ENCODE assay signal across 1 cellular context in the genomic region with DNA sequence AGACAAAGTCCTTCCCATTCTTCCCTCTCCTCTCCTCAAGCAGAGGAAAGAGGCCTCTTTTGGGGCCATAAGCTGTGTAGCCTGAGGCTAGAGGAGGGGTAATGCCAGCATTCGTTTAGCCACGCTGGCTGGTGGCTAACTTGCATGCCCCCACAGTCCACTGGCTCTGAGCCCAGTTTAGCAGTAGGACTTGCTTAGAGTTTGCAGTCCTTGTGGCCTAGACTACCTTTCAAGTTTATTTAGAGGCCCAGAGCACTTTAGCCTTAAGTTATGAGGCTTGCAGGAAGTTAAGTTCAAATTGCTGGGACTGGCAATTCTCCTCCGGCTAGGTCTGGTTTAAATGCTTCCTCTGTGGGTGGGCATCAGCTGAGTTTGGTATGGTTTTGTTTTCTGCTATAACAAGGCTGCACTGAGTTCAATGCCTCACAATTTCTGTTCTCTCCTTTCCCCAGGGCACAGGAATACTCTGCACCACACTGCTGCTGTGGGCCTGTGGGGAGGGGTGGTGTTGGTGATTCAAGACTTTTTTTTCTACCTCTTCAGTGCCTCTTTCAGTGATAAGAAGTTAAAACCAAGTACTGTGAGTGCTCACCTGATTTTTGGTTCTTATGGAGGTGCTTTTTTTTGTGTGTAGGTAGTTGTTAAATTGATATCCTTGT.
TF ChIP-seq lines count a peak whose summit lies in the region.

No MANE protein-coding gene starts in this region.

TF ChIP-seq in H1, 55 proteins besides CTCF, POLR2A, EP300 and RAD21:
- no peak for TF ChIP-seq MAFK (IDR thresholded peaks at IDR 0.05; ENCODE audit: low read depth, low read length)
- no peak for TF ChIP-seq HDAC6 (IDR thresholded peaks at IDR 0.05; ENCODE audit: low read depth, low read length)
- no peak for TF ChIP-seq CREB1 (IDR thresholded peaks at IDR 0.05)
- no peak for TF ChIP-seq KDM4A (IDR thresholded peaks at IDR 0.05; ENCODE audit: low read depth, low read length, severe bottlenecking)
- TF ChIP-seq HDAC2 (IDR thresholded peaks at IDR 0.05; ENCODE audit: borderline replicate concordance in 1 of 2, low read depth in 2 of 2, low read length in 2 of 2): no peak
- no peak for TF ChIP-seq SP4 (IDR thresholded peaks at IDR 0.05; ENCODE audit: low read length)
- TF ChIP-seq, protein P1, sequence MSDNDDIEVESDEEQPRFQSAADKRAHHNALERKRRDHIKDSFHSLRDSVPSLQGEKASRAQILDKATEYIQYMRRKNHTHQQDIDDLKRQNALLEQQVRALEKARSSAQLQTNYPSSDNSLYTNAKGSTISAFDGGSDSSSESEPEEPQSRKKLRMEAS (IDR thresholded peaks at IDR 0.05): no peak
- TF ChIP-seq RNF2 (IDR thresholded peaks at IDR 0.05; ENCODE audit: borderline replicate concordance, low read depth, low read length, missing control alignments, poor library complexity, severe bottlenecking): no peak
- TF ChIP-seq CBX5 (IDR thresholded peaks at IDR 0.05; ENCODE audit: low read depth, low read length): no peak
- TF ChIP-seq, protein P2, sequence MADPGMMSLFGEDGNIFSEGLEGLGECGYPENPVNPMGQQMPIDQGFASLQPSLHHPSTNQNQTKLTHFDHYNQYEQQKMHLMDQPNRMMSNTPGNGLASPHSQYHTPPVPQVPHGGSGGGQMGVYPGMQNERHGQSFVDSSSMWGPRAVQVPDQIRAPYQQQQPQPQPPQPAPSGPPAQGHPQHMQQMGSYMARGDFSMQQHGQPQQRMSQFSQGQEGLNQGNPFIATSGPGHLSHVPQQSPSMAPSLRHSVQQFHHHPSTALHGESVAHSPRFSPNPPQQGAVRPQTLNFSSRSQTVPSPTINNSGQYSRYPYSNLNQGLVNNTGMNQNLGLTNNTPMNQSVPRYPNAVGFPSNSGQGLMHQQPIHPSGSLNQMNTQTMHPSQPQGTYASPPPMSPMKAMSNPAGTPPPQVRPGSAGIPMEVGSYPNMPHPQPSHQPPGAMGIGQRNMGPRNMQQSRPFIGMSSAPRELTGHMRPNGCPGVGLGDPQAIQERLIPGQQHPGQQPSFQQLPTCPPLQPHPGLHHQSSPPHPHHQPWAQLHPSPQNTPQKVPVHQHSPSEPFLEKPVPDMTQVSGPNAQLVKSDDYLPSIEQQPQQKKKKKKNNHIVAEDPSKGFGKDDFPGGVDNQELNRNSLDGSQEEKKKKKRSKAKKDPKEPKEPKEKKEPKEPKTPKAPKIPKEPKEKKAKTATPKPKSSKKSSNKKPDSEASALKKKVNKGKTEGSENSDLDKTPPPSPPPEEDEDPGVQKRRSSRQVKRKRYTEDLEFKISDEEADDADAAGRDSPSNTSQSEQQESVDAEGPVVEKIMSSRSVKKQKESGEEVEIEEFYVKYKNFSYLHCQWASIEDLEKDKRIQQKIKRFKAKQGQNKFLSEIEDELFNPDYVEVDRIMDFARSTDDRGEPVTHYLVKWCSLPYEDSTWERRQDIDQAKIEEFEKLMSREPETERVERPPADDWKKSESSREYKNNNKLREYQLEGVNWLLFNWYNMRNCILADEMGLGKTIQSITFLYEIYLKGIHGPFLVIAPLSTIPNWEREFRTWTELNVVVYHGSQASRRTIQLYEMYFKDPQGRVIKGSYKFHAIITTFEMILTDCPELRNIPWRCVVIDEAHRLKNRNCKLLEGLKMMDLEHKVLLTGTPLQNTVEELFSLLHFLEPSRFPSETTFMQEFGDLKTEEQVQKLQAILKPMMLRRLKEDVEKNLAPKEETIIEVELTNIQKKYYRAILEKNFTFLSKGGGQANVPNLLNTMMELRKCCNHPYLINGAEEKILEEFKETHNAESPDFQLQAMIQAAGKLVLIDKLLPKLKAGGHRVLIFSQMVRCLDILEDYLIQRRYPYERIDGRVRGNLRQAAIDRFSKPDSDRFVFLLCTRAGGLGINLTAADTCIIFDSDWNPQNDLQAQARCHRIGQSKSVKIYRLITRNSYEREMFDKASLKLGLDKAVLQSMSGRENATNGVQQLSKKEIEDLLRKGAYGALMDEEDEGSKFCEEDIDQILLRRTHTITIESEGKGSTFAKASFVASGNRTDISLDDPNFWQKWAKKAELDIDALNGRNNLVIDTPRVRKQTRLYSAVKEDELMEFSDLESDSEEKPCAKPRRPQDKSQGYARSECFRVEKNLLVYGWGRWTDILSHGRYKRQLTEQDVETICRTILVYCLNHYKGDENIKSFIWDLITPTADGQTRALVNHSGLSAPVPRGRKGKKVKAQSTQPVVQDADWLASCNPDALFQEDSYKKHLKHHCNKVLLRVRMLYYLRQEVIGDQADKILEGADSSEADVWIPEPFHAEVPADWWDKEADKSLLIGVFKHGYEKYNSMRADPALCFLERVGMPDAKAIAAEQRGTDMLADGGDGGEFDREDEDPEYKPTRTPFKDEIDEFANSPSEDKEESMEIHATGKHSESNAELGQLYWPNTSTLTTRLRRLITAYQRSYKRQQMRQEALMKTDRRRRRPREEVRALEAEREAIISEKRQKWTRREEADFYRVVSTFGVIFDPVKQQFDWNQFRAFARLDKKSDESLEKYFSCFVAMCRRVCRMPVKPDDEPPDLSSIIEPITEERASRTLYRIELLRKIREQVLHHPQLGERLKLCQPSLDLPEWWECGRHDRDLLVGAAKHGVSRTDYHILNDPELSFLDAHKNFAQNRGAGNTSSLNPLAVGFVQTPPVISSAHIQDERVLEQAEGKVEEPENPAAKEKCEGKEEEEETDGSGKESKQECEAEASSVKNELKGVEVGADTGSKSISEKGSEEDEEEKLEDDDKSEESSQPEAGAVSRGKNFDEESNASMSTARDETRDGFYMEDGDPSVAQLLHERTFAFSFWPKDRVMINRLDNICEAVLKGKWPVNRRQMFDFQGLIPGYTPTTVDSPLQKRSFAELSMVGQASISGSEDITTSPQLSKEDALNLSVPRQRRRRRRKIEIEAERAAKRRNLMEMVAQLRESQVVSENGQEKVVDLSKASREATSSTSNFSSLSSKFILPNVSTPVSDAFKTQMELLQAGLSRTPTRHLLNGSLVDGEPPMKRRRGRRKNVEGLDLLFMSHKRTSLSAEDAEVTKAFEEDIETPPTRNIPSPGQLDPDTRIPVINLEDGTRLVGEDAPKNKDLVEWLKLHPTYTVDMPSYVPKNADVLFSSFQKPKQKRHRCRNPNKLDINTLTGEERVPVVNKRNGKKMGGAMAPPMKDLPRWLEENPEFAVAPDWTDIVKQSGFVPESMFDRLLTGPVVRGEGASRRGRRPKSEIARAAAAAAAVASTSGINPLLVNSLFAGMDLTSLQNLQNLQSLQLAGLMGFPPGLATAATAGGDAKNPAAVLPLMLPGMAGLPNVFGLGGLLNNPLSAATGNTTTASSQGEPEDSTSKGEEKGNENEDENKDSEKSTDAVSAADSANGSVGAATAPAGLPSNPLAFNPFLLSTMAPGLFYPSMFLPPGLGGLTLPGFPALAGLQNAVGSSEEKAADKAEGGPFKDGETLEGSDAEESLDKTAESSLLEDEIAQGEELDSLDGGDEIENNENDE (IDR thresholded peaks at IDR 0.05; ENCODE audit: insufficient replicate concordance, low read length): no peak
- TF ChIP-seq PHF8 (conservative IDR thresholded peaks at IDR 0.05; ENCODE audit: low read depth, low read length): no peak
- no peak for TF ChIP-seq NANOG (IDR thresholded peaks at IDR 0.05; ENCODE audit: insufficient read depth, low read depth, low read length, poor library complexity, severe bottlenecking)
- no peak for TF ChIP-seq SRF (IDR thresholded peaks at IDR 0.05; ENCODE audit: low read depth, low read length)
- TF ChIP-seq CEBPB (IDR thresholded peaks at IDR 0.05; ENCODE audit: low read depth, low read length): no peak
- TF ChIP-seq, protein P3, sequence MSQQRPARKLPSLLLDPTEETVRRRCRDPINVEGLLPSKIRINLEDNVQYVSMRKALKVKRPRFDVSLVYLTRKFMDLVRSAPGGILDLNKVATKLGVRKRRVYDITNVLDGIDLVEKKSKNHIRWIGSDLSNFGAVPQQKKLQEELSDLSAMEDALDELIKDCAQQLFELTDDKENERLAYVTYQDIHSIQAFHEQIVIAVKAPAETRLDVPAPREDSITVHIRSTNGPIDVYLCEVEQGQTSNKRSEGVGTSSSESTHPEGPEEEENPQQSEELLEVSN (IDR thresholded peaks at IDR 0.05): no peak
- TF ChIP-seq EZH2 (IDR thresholded peaks at IDR 0.05; ENCODE audit: low read depth, low read length, severe bottlenecking): no peak
- no peak for TF ChIP-seq POU5F1 (IDR thresholded peaks at IDR 0.05; ENCODE audit: low read depth, low read length)
- no peak for TF ChIP-seq GTF2F1 (IDR thresholded peaks at IDR 0.05; ENCODE audit: borderline replicate concordance, low read depth, low read length)
TF ChIP-seq in H1: peak in this region for 0.
